In the genomic region with DNA sequence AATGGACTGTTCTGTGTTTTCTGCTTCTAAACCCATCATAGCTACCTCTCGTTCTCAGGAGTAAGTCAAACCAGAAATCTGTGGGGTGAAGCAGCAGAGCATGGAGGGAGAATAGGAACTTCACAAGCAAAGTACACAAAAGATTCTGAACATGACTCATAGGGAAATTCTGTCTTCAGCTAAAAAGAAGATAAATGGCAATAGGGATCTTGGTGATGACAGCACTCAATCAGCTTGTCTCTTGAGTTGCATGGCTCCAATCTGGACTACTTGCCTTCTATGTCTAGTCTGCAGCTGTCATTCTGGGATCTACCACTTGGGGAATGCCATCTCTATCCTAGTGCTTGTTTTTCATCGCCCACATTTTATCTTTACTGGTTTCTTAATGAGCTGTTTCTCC, we compare ENCODE assay signal across 9 cellular contexts. TPM values are rescaled to one million over a fixed set of nuclear protein-coding genes. Genes with fewer than 3 reads are reported as not detected.
DNase-seq lines count a peak whose midpoint lies in the region; ATAC-seq and TF ChIP-seq lines count a peak whose summit lies in the region.
"Had no signal": no experiment of that assay in that cellular context is flagged by ENCODE, and none has a peak within 500 bp of the region (broad histone marks: within the 10 kb centered on the region; RNA-seq: fewer than 3 reads in every experiment).

No MANE protein-coding gene starts in this region.

- H3K27me3 ChIP-seq in osteoblast (ENCODE audit: insufficient read depth, low read length): no peaks in the 10 kb centered on the region
- H3K27me3 ChIP-seq: BLaER1 had no signal

- DNase-seq in NCI-H82 (lab: John Stamatoyannopoulos, UW) (peak; percentile 23), NCI-H82 treated with DMSO at 0.1 percent for 48 hours (lab: John Stamatoyannopoulos, UW; ENCODE audit: unreplicated experiment) (no peak), RPMI7951 (ENCODE audit: low read depth) (peak; percentile 26), osteoblast (ENCODE audit: insufficient read length, low spot score, missing footprints) (no peak), hypothalamus (lab: John Stamatoyannopoulos, UW) (no peak), SKM-1 (lab: John Stamatoyannopoulos, UW; ENCODE audit: unreplicated experiment) (no peak), SHP77 treated with DMSO at 0.1 percent for 48 hours (lab: John Stamatoyannopoulos, UW) (no peak)

- H4K20me1 ChIP-seq in osteoblast (ENCODE audit: insufficient read depth, low read length): no peaks in the 10 kb centered on the region
- H4K20me1 ChIP-seq: BLaER1 had no signal

- no peak overlapping the region for H3K4me2 ChIP-seq in osteoblast (ENCODE audit: insufficient read depth, low read length)
- H3K4me2 ChIP-seq: BLaER1 had no signal

- ATAC-seq in HG02840 (IDR thresholded peaks at IDR 0.05; ENCODE audit: low FRiP score, unreplicated experiment): peak; percentile 77

- H3K36me3 ChIP-seq in osteoblast (ENCODE audit: insufficient read depth, low read length): no peaks in the 10 kb centered on the region
- H3K36me3 ChIP-seq: BLaER1 had no signal

- H2AFZ ChIP-seq in osteoblast (ENCODE audit: low read length): no peak overlapping the region

- no peaks in the 10 kb centered on the region for H3K9me3 ChIP-seq in osteoblast (ENCODE audit: low read depth, low read length)
- H3K9me3 ChIP-seq: BLaER1 had no signal

- peak; percentile 41 for TF ChIP-seq CTCF in osteoblast (IDR thresholded peaks at IDR 0.05; ENCODE audit: extremely low read depth, low read depth, low read length)

- H3K4me3 ChIP-seq in osteoblast (ENCODE audit: insufficient read depth, low read length): no peak overlapping the region
- H3K4me3 ChIP-seq: BLaER1 had no signal

- no peaks in the 10 kb centered on the region for H3K79me2 ChIP-seq in osteoblast (ENCODE audit: insufficient read depth, low read length)

- no peak overlapping the region for H3K27ac ChIP-seq in osteoblast (ENCODE audit: low read depth, low read length)
- H3K27ac ChIP-seq: BLaER1 had no signal

- H3K4me1 ChIP-seq in osteoblast (ENCODE audit: insufficient read depth, low read length): peaks cover 5% of the 10 kb centered on the region

RNA-seq across cellular contexts. Expression of gene GRAMD1C, which starts 13.5 kb away (rescaled TPM):
- 3.6 and 6.0 TPM in 2 replicates for total RNA-seq in RPMI7951 (2014; rRNA removed; shearing (Covaris generic))
- total RNA-seq in osteoblast: 1.2 and 2.2 TPM in 2 replicates

Comparison
In these comparisons a context has a peak if more than half of its experiments do, and no peak if none do; other contexts are left out.
1. DNase-seq: peak in NCI-H82 (single experiment) and RPMI7951 (single experiment); none in NCI-H82 treated with DMSO at 0.1 percent for 48 hours (single experiment), osteoblast (single experiment), hypothalamus (0 of 51), SKM-1 (single experiment) and SHP77 treated with DMSO at 0.1 percent for 48 hours (single experiment).